Comparison of ENCODE assay signal across 12 cellular contexts in genomic region chr1:11162752-11163151, GRCh38. TPM values are rescaled to one million over a fixed set of nuclear protein-coding genes. Genes with fewer than 3 reads are reported as not detected.
"Had no signal": no experiment of that assay in that cellular context is flagged by ENCODE, and none has a peak within 500 bp of the region (broad histone marks: within the 10 kb centered on the region; RNA-seq: fewer than 3 reads in every experiment).

No MANE protein-coding gene starts in this region.

RNA-seq across cellular contexts. Expression of gene ANGPTL7, which starts 26.4 kb away (rescaled TPM):
- total RNA-seq: activated naive CD4-positive, alpha-beta T cell treated with anti-CD3 and anti-CD28 coated beads for 36 hours; activated naive CD4-positive, alpha-beta T cell treated with anti-CD3 and anti-CD28 coated beads, Interleukin-2, amount 50 U/mL, for 72 hours; activated naive CD8-positive, alpha-beta T cell treated with anti-CD3 and anti-CD28 coated beads for 36 hours; activated naive CD8-positive, alpha-beta T cell treated with anti-CD3 and anti-CD28 coated beads, Interleukin-2, amount 10 ng/mL, durations not matched to agents 7 days and 5 days; activated T-cell treated with anti-CD3 and anti-CD28 coated beads, Interleukin-2, amount 50 U/mL, for 4 hours; activated T-cell treated with anti-CD3 and anti-CD28 coated beads, Interleukin-2, amount 50 U/mL, for 72 hours; activated T-helper 1 cell treated with anti-CD3 and anti-CD28 coated beads, Interleukin-12 subunit alpha, Interleukin-12 subunit beta, Interleukin-2, Interleukin-4 antibody, amounts not matched to agents 30 ng/mL and 10 ng/mL and 1 ng/mL, durations not matched to agents 14 hours and 24 hours and 36 hours; activated T-helper 17 cell treated with anti-CD3 and anti-CD28 coated beads, Interleukin-2, amount 50 U/mL, for 72 hours; activated T-helper 2 cell treated with anti-CD3 and anti-CD28 coated beads, Interferon-gamma antibody, Interleukin-2, Interleukin-4, amounts not matched to agents 10 μg/mL and 5 μg/mL and 100 μg/mL, durations not matched to agents 14 hours and 24 hours and 36 hours; bronchial epithelial cell; cardiac muscle cell; chondrocyte had no signal
- polyA plus RNA-seq: cardiac muscle cell had no signal
